ENCODE assay signal across 9 cellular contexts in genomic region chr7:3200504-3200903, GRCh38.
A peak's percentile ranks its signal among the peaks of the same experiment; 100 is the strongest.
DNase-seq lines count a peak whose midpoint lies in the region; ATAC-seq and TF ChIP-seq lines count a peak whose summit lies in the region.
"Had no signal": no experiment of that assay in that cellular context is flagged by ENCODE, and none has a peak within 500 bp of the region (broad histone marks: within the 10 kb centered on the region; RNA-seq: fewer than 3 reads in every experiment).

No MANE protein-coding gene starts in this region.

- POLR2A ChIA-PET in HEK293T (lab: Yijun Ruan, JAX) = no interaction called here

- peaks cover 7% of the 10 kb centered on the region for H3K9me3 Mint-ChIP-seq in activated T-cell treated with anti-CD3 and anti-CD28 coated beads, Interleukin-2, amount 50 U/mL, for 24 hours
- H3K9me3 Mint-ChIP-seq: effector memory CD8-positive, alpha-beta T cell had no signal

- CTCF ChIA-PET in HEK293T (lab: Yijun Ruan, JAX) = interaction anchor here (0.6 to 1.6 kb wide), 4 partner anchors 17 to 409 kb away, joined by 3 to 4 read pairs (median 3); no protein-coding TSS in a partner anchor

- no peak overlapping the region for H3K4me3 Mint-ChIP-seq in activated T-cell treated with anti-CD3 and anti-CD28 coated beads, Interleukin-2, amount 50 U/mL, for 24 hours
- H3K4me3 Mint-ChIP-seq: effector memory CD8-positive, alpha-beta T cell had no signal

- no peaks in the 10 kb centered on the region for H3K36me3 Mint-ChIP-seq in activated T-cell treated with anti-CD3 and anti-CD28 coated beads, Interleukin-2, amount 50 U/mL, for 24 hours (ENCODE audit: low read depth)

- H3K4me1 Mint-ChIP-seq in activated T-cell treated with anti-CD3 and anti-CD28 coated beads, Interleukin-2, amount 50 U/mL, for 24 hours (ENCODE audit: low read depth) = no peaks in the 10 kb centered on the region

- no peak for ATAC-seq in GM18498 (IDR thresholded peaks at IDR 0.05; ENCODE audit: unreplicated experiment)
- ATAC-seq: effector memory CD8-positive, alpha-beta T cell had no signal

- no peak overlapping the region for H3K27ac Mint-ChIP-seq in activated T-cell treated with anti-CD3 and anti-CD28 coated beads, Interleukin-2, amount 50 U/mL, for 24 hours
- H3K27ac Mint-ChIP-seq: effector memory CD8-positive, alpha-beta T cell had no signal

- peaks cover 5% of the 10 kb centered on the region for H3K27me3 Mint-ChIP-seq in activated T-cell treated with anti-CD3 and anti-CD28 coated beads, Interleukin-2, amount 50 U/mL, for 24 hours

- DNase-seq in COLO668 (lab: John Stamatoyannopoulos, UW; ENCODE audit: unreplicated experiment) (peak; percentile 38), HEK293T (ENCODE audit: extremely low spot score) (peak; percentile 58), kidney glomerular epithelial cell (lab: John Stamatoyannopoulos, UW) (peak; percentile 21), GF-D8 (lab: John Stamatoyannopoulos, UW) (no peak)
- DNase-seq in activated T-cell treated with anti-CD3 and anti-CD28 coated beads, Interleukin-2, amount 50 U/mL, for 24 hours = peak; percentile 35
- DNase-seq in effector CD8-positive, alpha-beta T cell (lab: John Stamatoyannopoulos, UW) = no peak
- no peak for DNase-seq in activated CD4-positive, CD25-positive, alpha-beta regulatory T cell (lab: John Stamatoyannopoulos, UW)

TF ChIP-seq in HEK293T, 16 proteins besides CTCF, POLR2A, EP300 and RAD21:
- TF ChIP-seq, protein P1, sequence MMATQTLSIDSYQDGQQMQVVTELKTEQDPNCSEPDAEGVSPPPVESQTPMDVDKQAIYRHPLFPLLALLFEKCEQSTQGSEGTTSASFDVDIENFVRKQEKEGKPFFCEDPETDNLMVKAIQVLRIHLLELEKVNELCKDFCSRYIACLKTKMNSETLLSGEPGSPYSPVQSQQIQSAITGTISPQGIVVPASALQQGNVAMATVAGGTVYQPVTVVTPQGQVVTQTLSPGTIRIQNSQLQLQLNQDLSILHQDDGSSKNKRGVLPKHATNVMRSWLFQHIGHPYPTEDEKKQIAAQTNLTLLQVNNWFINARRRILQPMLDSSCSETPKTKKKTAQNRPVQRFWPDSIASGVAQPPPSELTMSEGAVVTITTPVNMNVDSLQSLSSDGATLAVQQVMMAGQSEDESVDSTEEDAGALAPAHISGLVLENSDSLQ (IDR thresholded peaks at IDR 0.05) = no peak
- TF ChIP-seq ZNF384 (IDR thresholded peaks at IDR 0.05) = peak; percentile 68
- TF ChIP-seq TARDBP (IDR thresholded peaks at IDR 0.05) = no peak
- no peak for TF ChIP-seq CTBP1 (IDR thresholded peaks at IDR 0.05; ENCODE audit: borderline replicate concordance)

Comparison
In these comparisons a context has a peak if more than half of its experiments do, and no peak if none do; other contexts are left out.
1. DNase-seq: peak in COLO668 (single experiment), HEK293T (single experiment), activated T-cell treated with anti-CD3 and anti-CD28 coated beads, Interleukin-2, amount 50 U/mL, for 24 hours (single experiment) and kidney glomerular epithelial cell (single experiment); none in GF-D8 (single experiment), effector CD8-positive, alpha-beta T cell (single experiment) and activated CD4-positive, CD25-positive, alpha-beta regulatory T cell (0 of 4).